ENCODE assay signal across 8 cellular contexts in the genomic region with DNA sequence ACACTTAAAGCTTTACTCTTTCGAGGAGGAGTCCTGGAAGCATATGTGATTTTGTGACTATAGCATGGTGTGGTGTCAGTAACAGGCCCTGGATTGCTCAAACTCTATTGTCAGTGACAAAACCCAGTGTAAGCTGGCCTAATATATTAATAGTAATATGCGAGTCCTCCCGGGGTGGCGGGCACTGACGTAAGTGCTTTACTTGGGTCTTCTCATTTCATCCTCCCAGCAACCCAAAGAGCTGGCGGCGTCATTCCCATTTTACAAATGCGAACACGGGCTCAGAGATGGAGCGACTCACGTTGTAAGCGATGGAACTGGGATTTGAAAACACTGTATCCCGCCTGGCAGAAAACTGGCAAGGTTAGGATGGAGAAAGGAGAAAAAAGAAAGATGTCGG. TPM values are rescaled to one million over a fixed set of nuclear protein-coding genes. Genes with fewer than 3 reads are reported as not detected.
A peak's percentile ranks its signal among the peaks of the same experiment; 100 is the strongest.
DNase-seq lines count a peak whose midpoint lies in the region; ATAC-seq and TF ChIP-seq lines count a peak whose summit lies in the region.

No MANE protein-coding gene starts in this region.

- H3K14ac ChIP-seq in trophoblast cell (ENCODE audit: low read length) = peak overlapping the region; percentile 78

- peak overlapping the region; percentile 81 for H4K8ac ChIP-seq in trophoblast cell (ENCODE audit: low read depth, low read length)

- no peak overlapping the region for H4K91ac ChIP-seq in trophoblast cell (ENCODE audit: low read depth, low read length)

- POLR2A ChIA-PET in PC-9 (lab: Charles Lee; ENCODE audit: unreplicated experiment) = no interaction called here

- H4K12ac ChIP-seq in trophoblast cell (ENCODE audit: low read depth, low read length) = no peak overlapping the region

- ATAC-seq in GM21423 (IDR thresholded peaks at IDR 0.05; ENCODE audit: unreplicated experiment) (no peak), foreskin keratinocyte (no peak), HG03139 (IDR thresholded peaks at IDR 0.05; ENCODE audit: unreplicated experiment) (no peak)

- H3K9me3 ChIP-seq in ES-I3 (ENCODE audit: control insufficient read depth, insufficient read depth, low read length) (no peaks in the 10 kb centered on the region), PC-9 (ENCODE audit: insufficient read depth, low read depth) (no peaks in the 10 kb centered on the region), esophagus (ENCODE audit: control insufficient read depth in 2 of 2, insufficient read depth in 1 of 2, low read depth in 1 of 2, low read length in 1 of 2) (no peaks in the 10 kb centered on the region), trophoblast cell (ENCODE audit: insufficient read depth, low read depth, low read length) (no peaks in the 10 kb centered on the region)

- peaks cover 6% of the 10 kb centered on the region for H3K79me1 ChIP-seq in trophoblast cell (ENCODE audit: low read length)

- H2BK120ac ChIP-seq in trophoblast cell (ENCODE audit: insufficient read depth, low read length, poor library complexity) = no peak overlapping the region

- CTCF ChIA-PET in PC-9 (lab: Charles Lee) = interaction anchor here (0.6 kb wide), 1 partner anchor 88 kb away, joined by 5 read pairs; no protein-coding TSS in a partner anchor

- no peaks in the 10 kb centered on the region for H3K9me2 ChIP-seq in PC-9 (ENCODE audit: insufficient read depth)

- H3K18ac ChIP-seq in trophoblast cell (ENCODE audit: low read length) = peak overlapping the region; percentile 65

- H4K20me1 ChIP-seq in PC-9 (ENCODE audit: insufficient read depth) = no peaks in the 10 kb centered on the region

- H3K4me2 ChIP-seq in PC-9 (peak overlapping the region; percentile 92), trophoblast cell (ENCODE audit: low read length) (peak overlapping the region; percentile 87)

- no peak overlapping the region for H3K23ac ChIP-seq in trophoblast cell (ENCODE audit: low read length)

- peak overlapping the region; percentile 33 for H3K4ac ChIP-seq in trophoblast cell (ENCODE audit: low read depth, low read length)

- BruUV-seq in PC-9 (replicated peaks; lab: Mats Ljungman, UMichigan) = TSS peak; percentile 58

- H3K4me1 ChIP-seq in ES-I3 (ENCODE audit: insufficient read depth, low read length) (peaks cover 6% of the 10 kb centered on the region; the same call in 1 of the 2 replicates), PC-9 (replicated peaks; ENCODE audit: insufficient read depth) (peaks cover 25% of the 10 kb centered on the region), esophagus (ENCODE audit: control insufficient read depth in 2 of 2, insufficient read depth in 2 of 2, low read length in 1 of 2) (peaks cover 3% of the 10 kb centered on the region in 2 donors), trophoblast cell (ENCODE audit: control insufficient read depth in 1 of 2, insufficient read depth in 2 of 2, low read length in 2 of 2) (peaks cover 3 to 9% of the 10 kb centered on the region in 2 experiments), foreskin keratinocyte (no peaks in the 10 kb centered on the region)

- TF ChIP-seq CTCF in PC-9 (conservative IDR thresholded peaks at IDR 0.05) (no peak), foreskin keratinocyte (conservative IDR thresholded peaks at IDR 0.05) (no peak)

- H3K4me3 ChIP-seq in PC-9 (peak overlapping the region; percentile 100), esophagus (ENCODE audit: low read depth in 1 of 2, low read length in 2 of 2) (peak overlapping the region; percentile 66 to 94), trophoblast cell (ENCODE audit: low read depth, low read length) (peak overlapping the region; percentile 99)

- H2BK12ac ChIP-seq in trophoblast cell (ENCODE audit: low read length) = no peak overlapping the region

- H3K79me2 ChIP-seq in PC-9 (ENCODE audit: low read depth) (peaks cover 41% of the 10 kb centered on the region), trophoblast cell (ENCODE audit: control insufficient read depth, insufficient read depth, low read length, poor library complexity) (peaks cover 6% of the 10 kb centered on the region)

- H2BK5ac ChIP-seq in trophoblast cell (ENCODE audit: low read depth, low read length, poor library complexity) = no peak overlapping the region

- H3K27ac ChIP-seq in PC-9 (no peak overlapping the region), esophagus (ENCODE audit: low read depth in 2 of 2, low read length in 1 of 2) (peak overlapping the region; percentile 92 to 95), trophoblast cell (ENCODE audit: low read depth, low read length) (no peak overlapping the region), foreskin keratinocyte (no peak overlapping the region)

- H3K27me3 ChIP-seq in PC-9 (ENCODE audit: insufficient read depth, low read depth) (no peaks in the 10 kb centered on the region), esophagus (ENCODE audit: control insufficient read depth in 1 of 2, insufficient read depth in 2 of 2, low read length in 2 of 2) (no peaks in the 10 kb centered on the region), trophoblast cell (ENCODE audit: insufficient read depth, low read length) (no peaks in the 10 kb centered on the region), foreskin keratinocyte (no peaks in the 10 kb centered on the region)

- H2AFZ ChIP-seq in PC-9 (peak overlapping the region; percentile 98), trophoblast cell (ENCODE audit: insufficient read depth, low read length, poor library complexity) (peak overlapping the region; percentile 90)

- no peak overlapping the region for H2AK5ac ChIP-seq in trophoblast cell (ENCODE audit: low read length)

- H3K36me3 ChIP-seq in ES-I3 (ENCODE audit: insufficient read depth, low read length) = no peaks in the 10 kb centered on the region
- no peaks in the 10 kb centered on the region for H3K36me3 ChIP-seq in PC-9 (ENCODE audit: low read depth)
- H3K36me3 ChIP-seq in esophagus (ENCODE audit: control insufficient read depth in 2 of 2, insufficient read depth in 2 of 2, low read length in 1 of 2) = peaks cover 0 to 5% of the 10 kb centered on the region in 2 donors
- H3K36me3 ChIP-seq in trophoblast cell (ENCODE audit: control insufficient read depth in 1 of 2, insufficient read depth in 2 of 2, low read length in 2 of 2) = peaks cover 3% of the 10 kb centered on the region in 2 experiments

- DNase-seq in PC-9 (no peak), trophoblast cell (no peak), C1 segment of cervical spinal cord (lab: John Stamatoyannopoulos, UW) (no peak), foreskin keratinocyte (no peak)

- intact Hi-C loops in PC-9 (cut with micrococcal nuclease; ENCODE audit: unreplicated experiment) = no loop called here

- H3F3A ChIP-seq in PC-9 (ENCODE audit: insufficient read depth, low read depth) = peaks cover 23% of the 10 kb centered on the region

- WGBS in esophagus, 2 donors = 43 to 50% methylated on average over 14 of the region's 14 CpGs
- no CpG with 5 or more reads among the region's 14 CpGs for WGBS in trophoblast cell (ENCODE audit: extremely low coverage, insufficient coverage, insufficient read length)

- peak overlapping the region; percentile 88; the same call in 1 of the 2 replicates for H3K9ac ChIP-seq in ES-I3 (ENCODE audit: low read depth, low read length)
- peak overlapping the region; percentile 87 for H3K9ac ChIP-seq in trophoblast cell (ENCODE audit: low read length)

RNA-seq across cellular contexts. Expression of a gene that starts 0.6 kb away (rescaled TPM):
- total RNA-seq in PC-9 (2021) (22.7 and 27.4 TPM in 2 replicates), foreskin keratinocyte (6.0 and 8.1 TPM in 2 replicates)
- polyA plus RNA-seq in esophagus (10 to 100 TPM in 1 of 2 donors, 1 to 10 TPM in 1; 8.4 to 17.1 TPM), foreskin keratinocyte (2.6 and 3.0 TPM in 2 replicates)
- polyA plus RNA-seq in trophoblast cell (2013) = 4.5 and 4.7 TPM in 2 replicates

RNA-seq across cellular contexts. Expression of a gene that starts 28.8 kb away (rescaled TPM):
- total RNA-seq in PC-9 (2021) (239 and 255 TPM in 2 replicates), foreskin keratinocyte (60.4 and 62.7 TPM in 2 replicates)
- polyA plus RNA-seq in esophagus (10 to 100 TPM; 59.4 to 60.1 TPM), foreskin keratinocyte (110 and 119 TPM in 2 replicates)
- polyA plus RNA-seq in trophoblast cell (2013) = 402 and 424 TPM in 2 replicates

RNA-seq across cellular contexts. Expression of a gene that starts 41.4 kb away (rescaled TPM):
- total RNA-seq in PC-9 (2021) (0.53 and 0.79 TPM in 2 replicates), foreskin keratinocyte (0.25 and 0.34 TPM in 2 replicates)
- polyA plus RNA-seq in esophagus (under 1 TPM; 0.80 to 0.96 TPM), foreskin keratinocyte (0.15 TPM in 1 of 2 replicates, not detected in the other)
- 20.7 and 22.5 TPM in 2 replicates for polyA plus RNA-seq in trophoblast cell (2013)

Comparison
In these comparisons a context has a peak if more than half of its experiments do, and no peak if none do; other contexts are left out.
1. H3K27ac ChIP-seq: peak in esophagus (2 of 2); none in PC-9 (single experiment), trophoblast cell (single experiment) and foreskin keratinocyte (single experiment).
2. Peak in every context shown above with its lines, with median percentiles within 50 percentile points of each other: H3K4me3 ChIP-seq.